ENCODE assay signal across 9 cellular contexts in genomic region chr19:13103961-13104847, GRCh38. TPM values are rescaled to one million over a fixed set of nuclear protein-coding genes. Genes with fewer than 3 reads are reported as not detected.
A peak's percentile ranks its signal among the peaks of the same experiment; 100 is the strongest.
DNase-seq lines count a peak whose midpoint lies in the region; ATAC-seq and TF ChIP-seq lines count a peak whose summit lies in the region.
"Had no signal": no experiment of that assay in that cellular context is flagged by ENCODE, and none has a peak within 500 bp of the region (broad histone marks: within the 10 kb centered on the region; RNA-seq: fewer than 3 reads in every experiment).

No MANE protein-coding gene starts in this region.

- H3K27me3 ChIP-seq in lower lobe of right lung (ENCODE audit: low read depth): no peaks in the 10 kb centered on the region

- peak; percentile 73 for TF ChIP-seq CTCF in WTC11 (IDR thresholded peaks at IDR 0.05)
- TF ChIP-seq CTCF in lower lobe of right lung (IDR thresholded peaks at IDR 0.05): peak; percentile 84

- peaks cover 32% of the 10 kb centered on the region for H3K27me3 Mint-ChIP-seq in WTC11 (ENCODE audit: low read depth)

- H3K9me3 ChIP-seq in lower lobe of right lung: no peaks in the 10 kb centered on the region

- H3K4me1 ChIP-seq in lower lobe of right lung: peaks cover 60% of the 10 kb centered on the region

- H3K36me3 ChIP-seq in lower lobe of right lung: peaks cover 15% of the 10 kb centered on the region

- H3K4me3 ChIP-seq in lower lobe of right lung: peak overlapping the region; percentile 63

- no peaks in the 10 kb centered on the region for H3K9me3 Mint-ChIP-seq in WTC11

- POLR2A ChIA-PET in WTC11 (lab: Charles Lee): interaction anchor here (0.6 to 1.4 kb wide), 5 partner anchors 10 to 299 kb away, joined by 3 to 7 read pairs (median 4); partner anchors contain the start of genes IER2, NACC1 and STX10

- intact Hi-C loops in lower lobe of right lung (cut with DNase I): no loop called here

- H3K27ac Mint-ChIP-seq in WTC11: no peak overlapping the region; the same call in 1 of the 2 replicates

- peak; percentile 97 for DNase-seq in GF-D8 (lab: John Stamatoyannopoulos, UW)
- peak; percentile 82 for DNase-seq in WTC11 (ENCODE audit: low spot score)
- DNase-seq in central memory CD4-positive, alpha-beta T cell: peak; percentile 50
- DNase-seq in lower lobe of right lung: peak; percentile 79
- peak; percentile 34 to 67 (median 58) for DNase-seq in stimulated activated naive CD4-positive, alpha-beta T cell (lab: John Stamatoyannopoulos, UW)
- DNase-seq in epidermal melanocyte (ENCODE audit: insufficient read length, low spot score): no peak
- DNase-seq in cerebellar nuclear complex (lab: John Stamatoyannopoulos, UW): no peak

- peak; percentile 44 for ATAC-seq in HG02970 (IDR thresholded peaks at IDR 0.05; ENCODE audit: low FRiP score, unreplicated experiment)
- ATAC-seq in WTC11: peak; percentile 57
- peak; percentile 35 to 47 for ATAC-seq in lower lobe of right lung

- peak overlapping the region; percentile 96 for H3K27ac ChIP-seq in lower lobe of right lung

- peaks cover 5% of the 10 kb centered on the region; the same call in 1 of the 2 replicates for H3K36me3 Mint-ChIP-seq in WTC11

- H3K4me3 Mint-ChIP-seq in WTC11: no peak overlapping the region

- CTCF ChIA-PET in WTC11 (lab: Charles Lee): interaction anchor here (0.5 to 3.4 kb wide), 22 partner anchors 9 to 523 kb away, joined by 3 to 34 read pairs (median 5); partner anchors contain the start of genes NACC1 and TRMT1

- H3K4me1 Mint-ChIP-seq in WTC11: peaks cover 4% of the 10 kb centered on the region

TF ChIP-seq in WTC11, 78 proteins besides CTCF, POLR2A, EP300 and RAD21:
- TF ChIP-seq KAT7 (CRISPR knock-in tag; IDR thresholded peaks at IDR 0.05; ENCODE audit: borderline replicate concordance) (no peak), GTF2I (CRISPR knock-in tag; conservative IDR thresholded peaks at IDR 0.05) (no peak), RORB (CRISPR knock-in tag; IDR thresholded peaks at IDR 0.05) (no peak)
- TF ChIP-seq, protein P1, sequence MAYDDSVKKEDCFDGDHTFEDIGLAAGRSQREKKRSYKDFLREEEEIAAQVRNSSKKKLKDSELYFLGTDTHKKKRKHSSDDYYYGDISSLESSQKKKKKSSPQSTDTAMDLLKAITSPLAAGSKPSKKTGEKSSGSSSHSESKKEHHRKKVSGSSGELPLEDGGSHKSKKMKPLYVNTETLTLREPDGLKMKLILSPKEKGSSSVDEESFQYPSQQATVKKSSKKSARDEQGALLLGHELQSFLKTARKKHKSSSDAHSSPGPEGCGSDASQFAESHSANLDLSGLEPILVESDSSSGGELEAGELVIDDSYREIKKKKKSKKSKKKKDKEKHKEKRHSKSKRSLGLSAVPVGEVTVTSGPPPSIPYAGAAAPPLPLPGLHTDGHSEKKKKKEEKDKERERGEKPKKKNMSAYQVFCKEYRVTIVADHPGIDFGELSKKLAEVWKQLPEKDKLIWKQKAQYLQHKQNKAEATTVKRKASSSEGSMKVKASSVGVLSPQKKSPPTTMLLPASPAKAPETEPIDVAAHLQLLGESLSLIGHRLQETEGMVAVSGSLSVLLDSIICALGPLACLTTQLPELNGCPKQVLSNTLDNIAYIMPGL (CRISPR knock-in tag; IDR thresholded peaks at IDR 0.05): peak; percentile 77; the same call in 1 of the 2 replicates

RNA-seq across cellular contexts. Expression of gene LYL1, which starts 1.5 kb away (rescaled TPM):
- total RNA-seq in WTC11 (2021) (0.60 to 1.2 TPM (median 0.66 TPM) in 3 replicates), lower lobe of right lung (27.2 TPM)
- total RNA-seq: M059J had no signal

RNA-seq across cellular contexts. Expression of gene TRMT1, which starts 12.3 kb away (rescaled TPM):
- total RNA-seq in WTC11 (2021) (84.0 to 106 TPM (median 86.0 TPM) in 3 replicates), lower lobe of right lung (29.3 TPM)

RNA-seq across cellular contexts. Expression of gene NACC1, which starts 13.9 kb away (rescaled TPM):
- total RNA-seq in WTC11 (2021) (212 to 237 TPM (median 213 TPM) in 3 replicates), lower lobe of right lung (35.2 TPM)

RNA-seq across cellular contexts. Expression of gene STX10, which starts 46.0 kb away (rescaled TPM):
- total RNA-seq in WTC11 (2021) (53.7 to 56.9 TPM (median 54.6 TPM) in 3 replicates), lower lobe of right lung (82.7 TPM)

RNA-seq across cellular contexts. Expression of gene IER2, which starts 46.0 kb away (rescaled TPM):
- total RNA-seq in WTC11 (2021) (138 to 154 TPM (median 150 TPM) in 3 replicates), lower lobe of right lung (80.2 TPM)

Comparison
In these comparisons a context has a peak if more than half of its experiments do, and no peak if none do; other contexts are left out.
1. DNase-seq: peak in GF-D8 (single experiment), WTC11 (single experiment), central memory CD4-positive, alpha-beta T cell (single experiment), lower lobe of right lung (single experiment) and stimulated activated naive CD4-positive, alpha-beta T cell (6 of 6); none in epidermal melanocyte (single experiment) and cerebellar nuclear complex (0 of 2).
2. RNA of gene LYL1, which starts 1.5 kb away (total RNA-seq): 27.2 TPM in lower lobe of right lung (single experiment); 0.60 to 1.2 TPM in WTC11; every median in the first group is over 10 times any median in the second.
3. Peak in every context shown above with its lines, with median percentiles within 50 percentile points of each other: ATAC-seq.